13 cellular contexts compared by ENCODE assay signal in the genomic region with DNA sequence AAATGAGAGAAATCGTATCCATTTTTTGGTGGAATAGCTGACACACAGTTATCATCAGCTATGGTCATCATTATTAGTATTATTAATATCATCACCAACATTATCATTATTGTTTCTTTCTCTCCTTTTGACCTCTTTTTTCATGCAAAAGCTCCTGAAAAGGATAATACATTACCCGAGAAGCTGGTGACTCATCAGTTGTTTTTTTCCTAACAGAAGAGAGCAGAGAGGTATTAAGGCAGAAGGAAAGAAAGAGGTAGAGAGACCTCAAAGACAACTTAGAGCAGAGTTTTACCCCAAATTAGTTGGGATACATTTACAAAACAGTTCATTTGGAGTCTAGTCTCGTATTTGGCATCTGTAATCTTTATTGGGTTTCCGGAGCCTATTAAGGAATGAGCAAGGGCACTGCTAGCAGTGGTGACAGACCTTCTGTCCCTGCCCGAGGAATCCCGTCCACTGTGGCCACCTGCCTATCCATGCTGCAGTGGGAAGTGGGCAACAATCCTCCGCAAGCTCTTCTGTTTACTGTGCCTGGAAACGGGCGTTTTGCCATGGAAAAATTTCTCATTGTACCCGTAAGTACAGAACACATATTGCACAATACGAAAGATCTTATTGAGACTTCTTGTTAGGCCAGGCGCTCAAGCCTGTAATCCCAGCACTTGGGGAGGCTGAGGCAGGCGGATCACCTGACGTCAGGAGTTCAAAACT.
DNase-seq lines count a peak whose midpoint lies in the region; ATAC-seq and TF ChIP-seq lines count a peak whose summit lies in the region.
"Had no signal": no experiment of that assay in that cellular context is flagged by ENCODE, and none has a peak within 500 bp of the region (broad histone marks: within the 10 kb centered on the region; RNA-seq: fewer than 3 reads in every experiment).

No MANE protein-coding gene starts in this region.

- no peaks in the 10 kb centered on the region for H3K27me3 ChIP-seq in ovary
- H3K27me3 ChIP-seq: brain microvascular endothelial cell had no signal

- no peaks in the 10 kb centered on the region for H3K4me1 ChIP-seq in ovary (ENCODE audit: insufficient read depth)

- H3K4me1 Mint-ChIP-seq in activated CD8-positive, alpha-beta memory T cell treated with anti-CD3 and anti-CD28 coated beads, Interleukin-2, amount 10 ng/mL, durations not matched to agents 7 days and 5 days = no peaks in the 10 kb centered on the region
- H3K4me1 Mint-ChIP-seq: memory B cell had no signal

- peak; percentile 64 for DNase-seq in AG08395 (ENCODE audit: low spot score)
- peak; percentile 2 for DNase-seq in SHP77 treated with DMSO at 0.1 percent for 48 hours (lab: John Stamatoyannopoulos, UW)
- DNase-seq in fibroblast of the aortic adventitia (ENCODE audit: low read depth) = peak; percentile 50
- DNase-seq in ovary = peak in 3 of 5 donors; percentile 34 to 56 (median 39)
- no peak for DNase-seq in stimulated activated CD4-positive, alpha-beta T cell treated with anti-CD3 and anti-CD28 coated beads, Interleukin-4, amount 100 ng/mL, for 1 hour
- DNase-seq in activated CD8-positive, alpha-beta memory T cell treated with anti-CD3 and anti-CD28 coated beads, Interleukin-2, amount 10 ng/mL, durations not matched to agents 7 days and 5 days = no peak
- no peak for DNase-seq in T-helper 9 cell
- DNase-seq: brain microvascular endothelial cell, GDM1, NCI-H2107 had no signal

- no peak for TF ChIP-seq POLR2A in ovary (IDR thresholded peaks at IDR 0.05)

- no peaks in the 10 kb centered on the region for H3K36me3 Mint-ChIP-seq in activated CD8-positive, alpha-beta memory T cell treated with anti-CD3 and anti-CD28 coated beads, Interleukin-2, amount 10 ng/mL, durations not matched to agents 7 days and 5 days
- H3K36me3 Mint-ChIP-seq: memory B cell had no signal

- no peak overlapping the region for H3K4me3 Mint-ChIP-seq in activated CD8-positive, alpha-beta memory T cell treated with anti-CD3 and anti-CD28 coated beads, Interleukin-2, amount 10 ng/mL, durations not matched to agents 7 days and 5 days
- H3K4me3 Mint-ChIP-seq: memory B cell had no signal

- TF ChIP-seq CTCF in fibroblast of the aortic adventitia (IDR thresholded peaks at IDR 0.05; ENCODE audit: insufficient read depth, low read length) (no peak), ovary (IDR thresholded peaks at IDR 0.05) (no peak)

- no peak overlapping the region for H3K4me3 ChIP-seq in fibroblast of the aortic adventitia (ENCODE audit: low read depth, low read length)
- no peak overlapping the region for H3K4me3 ChIP-seq in ovary
- H3K4me3 ChIP-seq: skin epidermis had no signal

- CTCF ChIA-PET in activated CD8-positive, alpha-beta memory T cell treated with anti-CD3 and anti-CD28 coated beads, Interleukin-2, amount 10 ng/mL, durations not matched to agents 7 days and 5 days (lab: Charles Lee) = interaction anchor here (1.2 kb wide), 1 partner anchor 32 kb away, joined by 3 read pairs; no protein-coding TSS in a partner anchor

- H3K36me3 ChIP-seq in ovary = no peaks in the 10 kb centered on the region
- H3K36me3 ChIP-seq: brain microvascular endothelial cell had no signal

- H3K27ac ChIP-seq in ovary = no peak overlapping the region
- H3K27ac ChIP-seq: brain microvascular endothelial cell had no signal

- no peak for ATAC-seq in activated CD8-positive, alpha-beta memory T cell treated with anti-CD3 and anti-CD28 coated beads, Interleukin-2, amount 10 ng/mL, durations not matched to agents 7 days and 5 days
- no peak for ATAC-seq in GM21515 (IDR thresholded peaks at IDR 0.05; ENCODE audit: unreplicated experiment)

- no peak overlapping the region for H3K27ac Mint-ChIP-seq in activated CD8-positive, alpha-beta memory T cell treated with anti-CD3 and anti-CD28 coated beads, Interleukin-2, amount 10 ng/mL, durations not matched to agents 7 days and 5 days
- H3K27ac Mint-ChIP-seq: memory B cell had no signal

- no peaks in the 10 kb centered on the region for H3K9me3 ChIP-seq in ovary

- no peaks in the 10 kb centered on the region for H3K27me3 Mint-ChIP-seq in activated CD8-positive, alpha-beta memory T cell treated with anti-CD3 and anti-CD28 coated beads, Interleukin-2, amount 10 ng/mL, durations not matched to agents 7 days and 5 days
- H3K27me3 Mint-ChIP-seq: memory B cell had no signal

- H3K9me3 Mint-ChIP-seq in activated CD8-positive, alpha-beta memory T cell treated with anti-CD3 and anti-CD28 coated beads, Interleukin-2, amount 10 ng/mL, durations not matched to agents 7 days and 5 days (ENCODE audit: low read depth) = no peaks in the 10 kb centered on the region
- H3K9me3 Mint-ChIP-seq: memory B cell had no signal

- WGBS in ovary, 3 donors = 77 to 79% (median 78%) methylated on average over 14 of the region's 14 CpGs

- intact Hi-C loops in ovary (cut with DNase I) = no loop called here

- TF ChIP-seq EP300 in ovary (IDR thresholded peaks at IDR 0.05) = no peak

Comparison
In these comparisons a context has a peak if more than half of its experiments do, and no peak if none do; other contexts are left out.
1. DNase-seq: peak in AG08395 (single experiment), SHP77 treated with DMSO at 0.1 percent for 48 hours (single experiment), fibroblast of the aortic adventitia (single experiment) and ovary (3 of 5); none in stimulated activated CD4-positive, alpha-beta T cell treated with anti-CD3 and anti-CD28 coated beads, Interleukin-4, amount 100 ng/mL, for 1 hour (single experiment), activated CD8-positive, alpha-beta memory T cell treated with anti-CD3 and anti-CD28 coated beads, Interleukin-2, amount 10 ng/mL, durations not matched to agents 7 days and 5 days (single experiment) and T-helper 9 cell (single experiment).